Comparison of ENCODE assay signal across 1 cellular context in genomic region chr19:54199401-54199800, GRCh38.
TF ChIP-seq lines count a peak whose summit lies in the region.

No MANE protein-coding gene starts in this region.

TF ChIP-seq in H1, 55 proteins besides CTCF, POLR2A, EP300 and RAD21:
- no peak for TF ChIP-seq SIN3A (conservative IDR thresholded peaks at IDR 0.05 in 1 of 2, IDR thresholded peaks at IDR 0.05 in 1 of 2; ENCODE audit: low read depth in 1 of 2, low read length in 2 of 2)
- TF ChIP-seq CBX5 (IDR thresholded peaks at IDR 0.05; ENCODE audit: low read depth, low read length): no peak
- no peak for TF ChIP-seq EZH2 (IDR thresholded peaks at IDR 0.05; ENCODE audit: low read depth, low read length, severe bottlenecking)
- no peak for TF ChIP-seq GTF2F1 (IDR thresholded peaks at IDR 0.05; ENCODE audit: borderline replicate concordance, low read depth, low read length)
- TF ChIP-seq POU5F1 (IDR thresholded peaks at IDR 0.05; ENCODE audit: low read depth, low read length): no peak
- no peak for TF ChIP-seq RNF2 (IDR thresholded peaks at IDR 0.05; ENCODE audit: borderline replicate concordance, low read depth, low read length, missing control alignments, poor library complexity, severe bottlenecking)
- no peak for TF ChIP-seq KDM4A (IDR thresholded peaks at IDR 0.05; ENCODE audit: low read depth, low read length, severe bottlenecking)
- no peak for TF ChIP-seq CTBP2 (IDR thresholded peaks at IDR 0.05; ENCODE audit: borderline replicate concordance, insufficient read depth, insufficient read length, low read length)
- no peak for TF ChIP-seq EGR1 (IDR thresholded peaks at IDR 0.05; ENCODE audit: borderline replicate concordance, low read depth, low read length)
- TF ChIP-seq SUZ12 (IDR thresholded peaks at IDR 0.05; ENCODE audit: low read length): no peak
- no peak for TF ChIP-seq ATF3 (IDR thresholded peaks at IDR 0.05; ENCODE audit: insufficient read depth, low read depth, low read length)
- no peak for TF ChIP-seq SP2 (IDR thresholded peaks at IDR 0.05; ENCODE audit: low read length)
- TF ChIP-seq TBP (IDR thresholded peaks at IDR 0.05; ENCODE audit: low read depth, low read length): no peak
- TF ChIP-seq GABPA (IDR thresholded peaks at IDR 0.05; ENCODE audit: borderline replicate concordance, insufficient read depth, low read length): no peak
- TF ChIP-seq TAF1 (IDR thresholded peaks at IDR 0.05; ENCODE audit: low read depth, low read length): no peak
- TF ChIP-seq MAFK (IDR thresholded peaks at IDR 0.05; ENCODE audit: low read depth, low read length): no peak
- TF ChIP-seq CHD2 (IDR thresholded peaks at IDR 0.05; ENCODE audit: low read length): no peak
- no peak for TF ChIP-seq NRF1 (IDR thresholded peaks at IDR 0.05; ENCODE audit: low read depth, low read length)
TF ChIP-seq in H1: peak in this region for 0.
